1 cellular context compared by ENCODE assay signal in genomic region chr1:244969355-244970235, GRCh38.
TF ChIP-seq lines count a peak whose summit lies in the region.

No MANE protein-coding gene starts in this region.

TF ChIP-seq in HepG2, 621 proteins besides CTCF, POLR2A, EP300 and RAD21 (continued from another document and continues in another):
- no peak for TF ChIP-seq NR2F6 (IDR thresholded peaks at IDR 0.05)
- no peak for TF ChIP-seq NR2F6 (CRISPR knock-in tag; IDR thresholded peaks at IDR 0.05)
- TF ChIP-seq CAMTA2 (CRISPR knock-in tag; IDR thresholded peaks at IDR 0.05; ENCODE audit: borderline replicate concordance): no peak
- no peak for TF ChIP-seq ZNF318 (CRISPR knock-in tag; IDR thresholded peaks at IDR 0.05)
- TF ChIP-seq MAFK (conservative IDR thresholded peaks at IDR 0.05 in 1 of 2, IDR thresholded peaks at IDR 0.05 in 1 of 2; ENCODE audit: low read length in 2 of 2): no peak
- no peak for TF ChIP-seq CENPBD1 (CRISPR knock-in tag; IDR thresholded peaks at IDR 0.05; ENCODE audit: borderline replicate concordance, low read depth)
- no peak for TF ChIP-seq ZNF629 (CRISPR knock-in tag; conservative IDR thresholded peaks at IDR 0.05)
- no peak for TF ChIP-seq ZZZ3 (CRISPR knock-in tag; IDR thresholded peaks at IDR 0.05; ENCODE audit: borderline replicate concordance)
- peak; percentile 66 for TF ChIP-seq TAF1 (CRISPR knock-in tag; IDR thresholded peaks at IDR 0.05)
- TF ChIP-seq HOMEZ (CRISPR knock-in tag; IDR thresholded peaks at IDR 0.05; ENCODE audit: low read depth): no peak
- TF ChIP-seq RNF219 (CRISPR knock-in tag; IDR thresholded peaks at IDR 0.05): no peak; the same call in 1 of the 2 replicates
- TF ChIP-seq HDAC1 (CRISPR knock-in tag; IDR thresholded peaks at IDR 0.05): peak; percentile 60
- TF ChIP-seq ZNF614 (CRISPR knock-in tag; IDR thresholded peaks at IDR 0.05; ENCODE audit: borderline replicate concordance): no peak
- no peak for TF ChIP-seq ZNF615 (CRISPR knock-in tag; IDR thresholded peaks at IDR 0.05; ENCODE audit: borderline replicate concordance)
- TF ChIP-seq FOXJ3 (CRISPR knock-in tag; IDR thresholded peaks at IDR 0.05; ENCODE audit: borderline replicate concordance): no peak
- no peak for TF ChIP-seq CBX5 (CRISPR knock-in tag; IDR thresholded peaks at IDR 0.05; ENCODE audit: borderline replicate concordance)
- TF ChIP-seq RFXANK (CRISPR knock-in tag; IDR thresholded peaks at IDR 0.05): no peak
- TF ChIP-seq ZFAT (CRISPR knock-in tag; conservative IDR thresholded peaks at IDR 0.05): no peak
- TF ChIP-seq TSC22D2 (CRISPR knock-in tag; IDR thresholded peaks at IDR 0.05; ENCODE audit: borderline replicate concordance): no peak
- TF ChIP-seq EHMT2 (IDR thresholded peaks at IDR 0.05; ENCODE audit: borderline replicate concordance, low read depth, low read length): no peak
- TF ChIP-seq KAT8 (CRISPR knock-in tag; IDR thresholded peaks at IDR 0.05): peak; percentile 40; the same call in 1 of the 2 replicates
- TF ChIP-seq ZNF34 (CRISPR knock-in tag; IDR thresholded peaks at IDR 0.05; ENCODE audit: borderline replicate concordance): no peak
- TF ChIP-seq SNAPC5 (CRISPR knock-in tag; IDR thresholded peaks at IDR 0.05; ENCODE audit: borderline replicate concordance): no peak
- no peak for TF ChIP-seq NFRKB (IDR thresholded peaks at IDR 0.05)
- TF ChIP-seq RFXAP (CRISPR knock-in tag; IDR thresholded peaks at IDR 0.05; ENCODE audit: borderline replicate concordance): no peak
- peak; percentile 31; the same call in 1 of the 2 replicates for TF ChIP-seq LCORL (IDR thresholded peaks at IDR 0.05)
- TF ChIP-seq LCORL (CRISPR knock-in tag; IDR thresholded peaks at IDR 0.05): no peak; the same call in 1 of the 2 replicates
- no peak for TF ChIP-seq PRPF4 (IDR thresholded peaks at IDR 0.05; ENCODE audit: low read depth, low read length, poor library complexity, severe bottlenecking)
- TF ChIP-seq ZNF639 (CRISPR knock-in tag; conservative IDR thresholded peaks at IDR 0.05): peak; percentile 11; the same call in 1 of the 2 replicates
- TF ChIP-seq ZNF292 (CRISPR knock-in tag; IDR thresholded peaks at IDR 0.05; ENCODE audit: borderline replicate concordance, low read depth): no peak
- TF ChIP-seq SRSF1 (optimal IDR thresholded peaks at IDR 0.05; ENCODE audit: low read depth, low read length): peak; percentile 90
- no peak for TF ChIP-seq KLF16 (CRISPR knock-in tag; IDR thresholded peaks at IDR 0.05)
- TF ChIP-seq ZNF510 (CRISPR knock-in tag; IDR thresholded peaks at IDR 0.05; ENCODE audit: low read depth): no peak
- TF ChIP-seq NFKBIZ (CRISPR knock-in tag; IDR thresholded peaks at IDR 0.05): no peak
- TF ChIP-seq PHF20 (CRISPR knock-in tag; IDR thresholded peaks at IDR 0.05): no peak
- no peak for TF ChIP-seq HMGA1 (CRISPR knock-in tag; conservative IDR thresholded peaks at IDR 0.05)
- no peak for TF ChIP-seq ZNF576 (CRISPR knock-in tag; IDR thresholded peaks at IDR 0.05)
- no peak for TF ChIP-seq ATF2 (CRISPR knock-in tag; IDR thresholded peaks at IDR 0.05)
- no peak for TF ChIP-seq PBX3 (CRISPR knock-in tag; IDR thresholded peaks at IDR 0.05; ENCODE audit: borderline replicate concordance)
- no peak for TF ChIP-seq ZNF597 (CRISPR knock-in tag; IDR thresholded peaks at IDR 0.05)
- peak; percentile 84 for TF ChIP-seq MYPOP (CRISPR knock-in tag; IDR thresholded peaks at IDR 0.05)
- peak; percentile 59; the same call in 1 of the 2 replicates for TF ChIP-seq RXRA (CRISPR knock-in tag; IDR thresholded peaks at IDR 0.05)
